ENCODE assay signal across 12 cellular contexts in the genomic region with DNA sequence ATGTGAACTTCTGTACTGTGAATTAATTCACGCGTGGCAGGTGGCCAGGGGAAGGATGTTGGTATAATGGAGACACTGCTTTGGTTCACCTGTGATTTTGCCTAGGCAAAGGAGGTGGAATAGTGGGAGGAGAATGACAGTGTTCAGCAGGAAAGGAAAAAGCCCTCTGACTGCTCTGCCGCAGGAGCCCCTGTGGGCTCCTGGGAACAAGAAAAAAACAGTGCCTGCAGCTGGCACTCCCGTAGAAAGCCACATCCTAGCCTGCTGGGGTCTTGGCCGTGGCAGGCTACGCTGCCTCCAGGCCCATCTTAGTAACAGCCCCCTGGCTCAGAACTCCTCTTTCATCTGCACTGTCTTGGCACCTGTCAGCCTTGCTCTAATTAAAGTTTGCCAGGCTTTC. TPM values are rescaled to one million over a fixed set of nuclear protein-coding genes. Genes with fewer than 3 reads are reported as not detected.
DNase-seq lines count a peak whose midpoint lies in the region; ATAC-seq, FAIRE-seq and TF ChIP-seq lines count a peak whose summit lies in the region.
"Had no signal": no experiment of that assay in that cellular context is flagged by ENCODE, and none has a peak within 500 bp of the region (broad histone marks: within the 10 kb centered on the region; RNA-seq: fewer than 3 reads in every experiment).

No MANE protein-coding gene starts in this region.

- no peak overlapping the region for H4K5ac ChIP-seq in IMR-90 (ENCODE audit: low read depth, low read length)

- H3K4me3 Mint-ChIP-seq in nephron = no peak overlapping the region

- H3K27ac Mint-ChIP-seq in nephron = peak overlapping the region; percentile 69 to 91 (median 82)

- H3K9me3 Mint-ChIP-seq in nephron = no peaks in the 10 kb centered on the region

- peak overlapping the region; percentile 24 for H2BK5ac ChIP-seq in IMR-90 (ENCODE audit: low read depth, low read length, poor library complexity, severe bottlenecking)

- peak overlapping the region in 1 of 2 experiments; percentile 23; a peak in 2 of 4 replicates for H4K8ac ChIP-seq in IMR-90 (ENCODE audit: low read depth in 2 of 2, low read length in 2 of 2)

- TF ChIP-seq POLR2A in IMR-90 (IDR thresholded peaks at IDR 0.05; ENCODE audit: low read depth, low read length) (no peak), thyroid gland (IDR thresholded peaks at IDR 0.05) (no peak)

- no peak overlapping the region for H3K18ac ChIP-seq in IMR-90 (ENCODE audit: low read depth, low read length)

- no peak for TF ChIP-seq RAD21 in IMR-90 (IDR thresholded peaks at IDR 0.05; ENCODE audit: low read length)

- peak overlapping the region; percentile 60 for H2AK5ac ChIP-seq in IMR-90 (ENCODE audit: low read depth, low read length)

- peak overlapping the region; percentile 82; the same call in 1 of the 2 replicates for H4K91ac ChIP-seq in IMR-90 (ENCODE audit: insufficient read depth, low read depth, low read length)

- no peak for FAIRE-seq in GM19239 (lab: Jason Lieb, UNC)

- H3K27ac ChIP-seq in C4-2B (peak overlapping the region; percentile 32), IMR-90 (ENCODE audit: insufficient read depth, low read length) (0 out of 2 replicates have a peak overlapping the region, but pooled peaks have one; percentile 18), caudate nucleus (ENCODE audit: low read depth, low read length) (peak overlapping the region; percentile 93), thyroid gland (no peak overlapping the region)

- no peak overlapping the region for H3K56ac ChIP-seq in IMR-90 (ENCODE audit: extremely low read depth, insufficient read depth, low read length)

- POLR2A ChIA-PET in IMR-90 (lab: Charles Lee; ENCODE audit: unreplicated experiment) = interaction anchor here (0.6 kb wide), 1 partner anchor 416 kb away, joined by 3 read pairs; no protein-coding TSS in a partner anchor

- peaks cover 19% of the 10 kb centered on the region for H3K4me1 ChIP-seq in IMR-90 (ENCODE audit: control insufficient read depth, insufficient read depth, low read length)
- peaks cover 0 to 3% of the 10 kb centered on the region in 2 donors for H3K4me1 ChIP-seq in thyroid gland

- peak overlapping the region; percentile 48; the same call in 1 of the 2 replicates for H3K23ac ChIP-seq in IMR-90 (ENCODE audit: low read depth, low read length)

- H3K9ac ChIP-seq in IMR-90 (ENCODE audit: low read depth, low read length) = no peak overlapping the region

- H2BK120ac ChIP-seq in IMR-90 (ENCODE audit: low read depth, low read length) = 0 out of 2 replicates have a peak overlapping the region, but pooled peaks have one; percentile 8

- peaks cover 30 to 49% of the 10 kb centered on the region in 2 experiments for H3K79me1 ChIP-seq in IMR-90 (ENCODE audit: low read depth in 1 of 2, low read length in 2 of 2)

- no peaks in the 10 kb centered on the region for H3K27me3 Mint-ChIP-seq in nephron (ENCODE audit: low read depth)

- WGBS in IMR-90 (ENCODE audit: extremely low coverage in 2 of 2, insufficient read length in 1 of 2), 2 experiments = 74% methylated on average over 3 of the region's 6 CpGs; no CpG with 5 or more reads in 1 of the 2 experiments
- WGBS in thyroid gland, 2 donors = 68 to 87% methylated on average over 6 of the region's 6 CpGs

- H2BK20ac ChIP-seq in IMR-90 (ENCODE audit: low read depth, low read length) = 0 out of 2 replicates have a peak overlapping the region, but pooled peaks have one; percentile 51

- in situ Hi-C loops in IMR-90 (cut with MboI; ENCODE audit: low sequenced_read_pairs) = loop anchor here (25.0 kb wide), 1 partner anchor 703 kb away; the partner anchor contains the start of gene PMP22

- no peaks in the 10 kb centered on the region for H4K20me1 ChIP-seq in IMR-90 (ENCODE audit: insufficient read depth, low read length)

- DNase-seq in IMR-90 (no peak), caudate nucleus (lab: John Stamatoyannopoulos, UW) (peak in 10 of 61 donors; percentile 6 to 49 (median 14)), thyroid gland (no peak), GM19239 (ENCODE audit: insufficient read length, low spot score) (no peak), foreskin fibroblast (no peak), posterior vena cava (ENCODE audit: low spot score) (no peak)
- DNase-seq: activated CD4-positive, CD25-positive, alpha-beta regulatory T cell treated with anti-CD3 and anti-CD28 coated beads, Interleukin-2, amount 50 U/mL, for 72 hours; activated naive CD4-positive, alpha-beta T cell; effector memory CD4-positive, alpha-beta T cell; stimulated activated CD4-positive, alpha-beta T cell treated with anti-CD3 and anti-CD28 coated beads, Interleukin-12 subunit alpha, Interleukin-12 subunit beta, amount 100 ng/mL, for 4 hours had no signal

- no peak overlapping the region for H2AFZ ChIP-seq in IMR-90 (replicated peaks; ENCODE audit: low read length, poor library complexity)

- intact Hi-C loops in IMR-90 (cut with micrococcal nuclease) (no loop called here), thyroid gland (cut with DNase I) (no loop called here), posterior vena cava (cut with DNase I) (no loop called here)

- no peak overlapping the region for H3K4me2 ChIP-seq in IMR-90 (ENCODE audit: low read depth, low read length)

- H3K14ac ChIP-seq in IMR-90 (replicated peaks; ENCODE audit: low read depth, low read length) = 0 out of 2 replicates have a peak overlapping the region, but pooled peaks have one; percentile 25

- no peak for TF ChIP-seq CTCF in C4-2B (conservative IDR thresholded peaks at IDR 0.05)
- no peak for TF ChIP-seq CTCF in IMR-90 (conservative IDR thresholded peaks at IDR 0.05; ENCODE audit: low read depth, low read length)
- TF ChIP-seq CTCF in nephron (IDR thresholded peaks at IDR 0.05; ENCODE audit: unreplicated experiment in 3 of 3) = no peak
- TF ChIP-seq CTCF in thyroid gland (IDR thresholded peaks at IDR 0.05) = no peak
- TF ChIP-seq CTCF in foreskin fibroblast (IDR thresholded peaks at IDR 0.05; ENCODE audit: low read depth, low read length) = no peak

- CTCF ChIA-PET in IMR-90 (lab: Yijun Ruan, JAX) = no interaction called here

- no peaks in the 10 kb centered on the region for H3K27me3 ChIP-seq in IMR-90 (ENCODE audit: control insufficient read depth, insufficient read depth, low read length)
- H3K27me3 ChIP-seq in thyroid gland = no peaks in the 10 kb centered on the region

- H3K36me3 ChIP-seq in IMR-90 (ENCODE audit: control insufficient read depth, insufficient read depth, low read length) (0 out of 2 replicates have a peak, but pooled peaks cover 1% of the 10 kb centered on the region), thyroid gland (no peaks in the 10 kb centered on the region)

- no TSS peak for BruUV-seq in IMR-90 (replicated peaks; lab: Mats Ljungman, UMichigan)

- H3K9me1 ChIP-seq in IMR-90 (ENCODE audit: insufficient read depth, low read length) = peaks cover 31% of the 10 kb centered on the region

- H3K4me3 ChIP-seq in IMR-90 (ENCODE audit: insufficient read depth, low read depth, low read length) = no peak overlapping the region
- H3K4me3 ChIP-seq in thyroid gland (replicated peaks in 1 of 3) = no peak overlapping the region
- no peak overlapping the region for H3K4me3 ChIP-seq in foreskin fibroblast (ENCODE audit: low read depth in 1 of 2, low read length in 2 of 2)

- dilution Hi-C loops in IMR-90 (cut with HindIII; ENCODE audit: low sequenced_read_pairs, unreplicated experiment) = no loop called here

- peaks cover 37% of the 10 kb centered on the region for H3K4me1 Mint-ChIP-seq in nephron

- no peak for ATAC-seq in IMR-90 (ENCODE audit: low read depth)

- no peaks in the 10 kb centered on the region for H3K36me3 Mint-ChIP-seq in nephron (ENCODE audit: low read depth)

- 0 out of 3 replicates have a peak overlapping the region, but pooled peaks have one; percentile 27 for H2BK15ac ChIP-seq in IMR-90 (ENCODE audit: low read depth, low read length)

- H2AK9ac ChIP-seq in IMR-90 (replicated peaks; ENCODE audit: low read depth, low read length, poor library complexity) = peak overlapping the region; percentile 23

- H3K4ac ChIP-seq in IMR-90 (ENCODE audit: low read depth, low read length) = peak overlapping the region; percentile 56; the same call in 1 of the 2 replicates

- no peaks in the 10 kb centered on the region for H3K9me3 ChIP-seq in IMR-90 (ENCODE audit: control insufficient read depth, insufficient read depth, low read length)
- no peaks in the 10 kb centered on the region for H3K9me3 ChIP-seq in thyroid gland

TF ChIP-seq in IMR-90, 13 proteins besides CTCF, POLR2A, EP300 and RAD21:
- TF ChIP-seq ELK1 (IDR thresholded peaks at IDR 0.05; ENCODE audit: borderline replicate concordance, low read depth, low read length) = no peak
- no peak for TF ChIP-seq CEBPB (IDR thresholded peaks at IDR 0.05; ENCODE audit: low read depth, low read length)
- TF ChIP-seq SMC3 (IDR thresholded peaks at IDR 0.05; ENCODE audit: low read depth, low read length) = no peak

RNA-seq across cellular contexts. Expression of gene ADORA2B, which starts 20.6 kb away (rescaled TPM):
- total RNA-seq in IMR-90 (2012; rRNA removed) = 5.2 and 5.8 TPM in 2 replicates
- 5.5 and 6.1 TPM in 2 replicates for polyA plus RNA-seq in IMR-90 (2012; rRNA removed)
- polyA plus RNA-seq in IMR-90 (2012; cell fraction: cytosol; rRNA removed) = 2.7 and 7.4 TPM in 2 replicates
- 2.3 and 3.4 TPM in 2 replicates for polyA plus RNA-seq in IMR-90 (2012; cell fraction: nucleus; rRNA removed; ENCODE audit: low replicate concordance)
- not detected for total RNA-seq in thyroid gland
- total RNA-seq in posterior vena cava = under 1 TPM; 0.74 to 0.86 TPM

RNA-seq across cellular contexts. Expression of gene ZSWIM7, which starts 34.0 kb away (rescaled TPM):
- total RNA-seq in IMR-90 (2012; rRNA removed) (6.8 and 7.2 TPM in 2 replicates), thyroid gland (10 to 100 TPM; 10.5 to 22.3 (median 13.5) TPM), posterior vena cava (10 to 100 TPM; 11.9 to 16.5 TPM)
- polyA plus RNA-seq in IMR-90 (2012; rRNA removed) = 12.0 and 12.1 TPM in 2 replicates
- 10.1 and 14.0 TPM in 2 replicates for polyA plus RNA-seq in IMR-90 (2012; cell fraction: cytosol; rRNA removed)
- polyA plus RNA-seq in IMR-90 (2012; cell fraction: nucleus; rRNA removed; ENCODE audit: low replicate concordance) = 12.9 and 28.1 TPM in 2 replicates

RNA-seq across cellular contexts. Expression of gene TTC19, which starts 34.1 kb away (rescaled TPM):
- 12.9 and 19.2 TPM in 2 replicates for total RNA-seq in IMR-90 (2012; rRNA removed)
- polyA plus RNA-seq in IMR-90 (2012; rRNA removed) = 6.0 and 8.3 TPM in 2 replicates
- polyA plus RNA-seq in IMR-90 (2012; cell fraction: cytosol; rRNA removed) = 2.3 and 6.1 TPM in 2 replicates
- polyA plus RNA-seq in IMR-90 (2012; cell fraction: nucleus; rRNA removed; ENCODE audit: low replicate concordance) = 5.9 and 8.4 TPM in 2 replicates
- 100 to 1,000 TPM; 103 to 160 (median 134) TPM for total RNA-seq in thyroid gland
- total RNA-seq in posterior vena cava = 10 to 100 TPM; 18.4 to 18.6 TPM

Comparison
In these comparisons a context has a peak if more than half of its experiments do, and no peak if none do; other contexts are left out.
1. H3K27ac ChIP-seq: peak in C4-2B (single experiment), IMR-90 (single experiment) and caudate nucleus (single experiment); none in thyroid gland (0 of 3).